Comparison of ENCODE assay signal across 17 cellular contexts in genomic region chr19:10800488-10800887, GRCh38. TPM values are rescaled to one million over a fixed set of nuclear protein-coding genes. Genes with fewer than 3 reads are reported as not detected.
DNase-seq lines count a peak whose midpoint lies in the region; ATAC-seq and TF ChIP-seq lines count a peak whose summit lies in the region.
"Had no signal": no experiment of that assay in that cellular context is flagged by ENCODE, and none has a peak within 500 bp of the region (broad histone marks: within the 10 kb centered on the region; RNA-seq: fewer than 3 reads in every experiment).

No MANE protein-coding gene starts in this region.

- no peaks in the 10 kb centered on the region for H3K27me3 Mint-ChIP-seq in activated naive CD4-positive, alpha-beta T cell treated with anti-CD3 and anti-CD28 coated beads, Interleukin-2, amount 10 ng/mL, durations not matched to agents 7 days and 5 days
- H3K27me3 Mint-ChIP-seq in naive thymus-derived CD4-positive, alpha-beta T cell, result no peaks in the 10 kb centered on the region
- H3K27me3 Mint-ChIP-seq: stimulated activated naive B cell treated with anti-CD40 and anti-IgM and Interleukin-4, amounts not matched to agents 10 μg/mL and 1 μg/mL and 100 μg/mL, for 72 hours had no signal

- H3K4me1 Mint-ChIP-seq in activated naive CD4-positive, alpha-beta T cell treated with anti-CD3 and anti-CD28 coated beads, Interleukin-2, amount 10 ng/mL, durations not matched to agents 7 days and 5 days, result peaks cover 32% of the 10 kb centered on the region
- H3K4me1 Mint-ChIP-seq in naive thymus-derived CD4-positive, alpha-beta T cell, result peaks cover 12 to 39% (median 16%) of the 10 kb centered on the region in 7 donors

- H3K27ac ChIP-seq in dorsolateral prefrontal cortex, result peak overlapping the region in 48 of 59 donors; percentile 8 to 79 (median 52)
- no peak overlapping the region for H3K27ac ChIP-seq in naive thymus-derived CD4-positive, alpha-beta T cell (ENCODE audit: low read depth, low read length)
- H3K27ac ChIP-seq in testis, result no peak overlapping the region
- H3K27ac ChIP-seq: gastrocnemius medialis, uterus had no signal

- H3K27ac Mint-ChIP-seq in activated naive CD4-positive, alpha-beta T cell treated with anti-CD3 and anti-CD28 coated beads, Interleukin-2, amount 50 U/mL, for 72 hours, result peak overlapping the region; percentile 93 to 94
- H3K27ac Mint-ChIP-seq in activated naive CD4-positive, alpha-beta T cell treated with anti-CD3 and anti-CD28 coated beads, Interleukin-2, amount 10 ng/mL, durations not matched to agents 7 days and 5 days, result no peak overlapping the region
- peak overlapping the region in 5 of 9 donors; percentile 6 to 93 (median 68) for H3K27ac Mint-ChIP-seq in naive thymus-derived CD4-positive, alpha-beta T cell

- H3K9me3 ChIP-seq in naive thymus-derived CD4-positive, alpha-beta T cell (ENCODE audit: control insufficient read depth in 2 of 3, low read length in 3 of 3), result no peaks in the 10 kb centered on the region
- no peaks in the 10 kb centered on the region for H3K9me3 ChIP-seq in testis
- H3K9me3 ChIP-seq: gastrocnemius medialis, MG63, SK-N-SH, uterus had no signal

- no peak for ATAC-seq in activated naive CD4-positive, alpha-beta T cell treated with anti-CD3 and anti-CD28 coated beads, Interleukin-2, amount 50 U/mL, for 72 hours
- ATAC-seq in naive thymus-derived CD4-positive, alpha-beta T cell, result no peak
- ATAC-seq: gastrocnemius medialis; stimulated activated naive B cell treated with anti-CD40 and anti-IgM and Interleukin-4, amounts not matched to agents 10 μg/mL and 1 μg/mL and 100 μg/mL, for 72 hours had no signal

- WGBS in testis, 2 donors, result 43 to 47% methylated on average over 6 to 9 of the region's 9 CpGs
- WGBS in lower leg skin, 2 donors, result 78 to 85% methylated on average over 9 of the region's 9 CpGs

- intact Hi-C loops in dorsolateral prefrontal cortex (cut with DNase I) (no loop called here), testis (cut with DNase I; ENCODE audit: low total_unique reads) (no loop called here), lower leg skin (cut with DNase I; ENCODE audit: low total_unique reads) (no loop called here)
- intact Hi-C loops in naive thymus-derived CD4-positive, alpha-beta T cell (cut with micrococcal nuclease), result no loop called here

- CTCF ChIA-PET in activated naive CD4-positive, alpha-beta T cell treated with anti-CD3 and anti-CD28 coated beads, Interleukin-2, amount 10 ng/mL, durations not matched to agents 7 days and 5 days (lab: Charles Lee), result no interaction called here
- CTCF ChIA-PET in naive thymus-derived CD4-positive, alpha-beta T cell (lab: Charles Lee), result interaction anchor here (1.6 kb wide), 1 partner anchor 83 kb away, joined by 4 read pairs; the partner anchor contains the start of gene DNM2

- TF ChIP-seq CTCF in dorsolateral prefrontal cortex (IDR thresholded peaks at IDR 0.05 in 54 of 56, conservative IDR thresholded peaks at IDR 0.05 in 2 of 56; ENCODE audit: low read depth in 1 of 56, partially characterized antibody in 56 of 56) (no peak), testis (IDR thresholded peaks at IDR 0.05) (no peak), lower leg skin (IDR thresholded peaks at IDR 0.05) (no peak)

- no peak overlapping the region for H3K4me3 Mint-ChIP-seq in activated naive CD4-positive, alpha-beta T cell treated with anti-CD3 and anti-CD28 coated beads, Interleukin-2, amount 10 ng/mL, durations not matched to agents 7 days and 5 days
- no peak overlapping the region for H3K4me3 Mint-ChIP-seq in naive thymus-derived CD4-positive, alpha-beta T cell
- H3K4me3 Mint-ChIP-seq: stimulated activated naive B cell treated with anti-CD40 and anti-IgM and Interleukin-4, amounts not matched to agents 10 μg/mL and 1 μg/mL and 100 μg/mL, for 72 hours had no signal

- no peaks in the 10 kb centered on the region for H3K27me3 ChIP-seq in dorsolateral prefrontal cortex
- H3K27me3 ChIP-seq in naive thymus-derived CD4-positive, alpha-beta T cell (ENCODE audit: control insufficient read depth in 2 of 2, insufficient read depth in 2 of 2, low read length in 2 of 2), result no peaks in the 10 kb centered on the region
- H3K27me3 ChIP-seq in testis, result no peaks in the 10 kb centered on the region
- H3K27me3 ChIP-seq: gastrocnemius medialis, MG63, uterus had no signal

- peaks cover 0 to 97% (median 32%) of the 10 kb centered on the region in 3 experiments for H3K36me3 ChIP-seq in naive thymus-derived CD4-positive, alpha-beta T cell (ENCODE audit: control insufficient read depth in 2 of 3, insufficient read depth in 3 of 3, low read length in 3 of 3)
- no peaks in the 10 kb centered on the region for H3K36me3 ChIP-seq in testis (ENCODE audit: low read depth, missing control alignments)
- H3K36me3 ChIP-seq: uterus had no signal

- H3K36me3 Mint-ChIP-seq in activated naive CD4-positive, alpha-beta T cell treated with anti-CD3 and anti-CD28 coated beads, Interleukin-2, amount 50 U/mL, for 72 hours, result peaks cover 0 to 14% of the 10 kb centered on the region in 2 donors
- H3K36me3 Mint-ChIP-seq in activated naive CD4-positive, alpha-beta T cell treated with anti-CD3 and anti-CD28 coated beads, Interleukin-2, amount 10 ng/mL, durations not matched to agents 7 days and 5 days, result peaks cover 47% of the 10 kb centered on the region
- H3K36me3 Mint-ChIP-seq in naive thymus-derived CD4-positive, alpha-beta T cell, result peaks cover 8 to 31% (median 13%) of the 10 kb centered on the region in 5 donors

- POLR2A ChIA-PET in naive thymus-derived CD4-positive, alpha-beta T cell (lab: Charles Lee), result no interaction called here

- peaks cover 25 to 39% of the 10 kb centered on the region in 2 donors for H3K4me1 ChIP-seq in naive thymus-derived CD4-positive, alpha-beta T cell (ENCODE audit: control insufficient read depth in 2 of 2, insufficient read depth in 2 of 2, low read length in 2 of 2)
- peaks cover 20% of the 10 kb centered on the region for H3K4me1 ChIP-seq in testis
- H3K4me1 ChIP-seq: gastrocnemius medialis, uterus had no signal

- H3K4me3 ChIP-seq in dorsolateral prefrontal cortex (no peak overlapping the region), testis (no peak overlapping the region), lower leg skin (ENCODE audit: low read depth, poor library complexity, severe bottlenecking) (no peak overlapping the region)
- no peak overlapping the region for H3K4me3 ChIP-seq in naive thymus-derived CD4-positive, alpha-beta T cell (ENCODE audit: low read length)
- H3K4me3 ChIP-seq: gastrocnemius medialis, MG63, smooth muscle cell, uterus had no signal

- H3K9me3 Mint-ChIP-seq in activated naive CD4-positive, alpha-beta T cell treated with anti-CD3 and anti-CD28 coated beads, Interleukin-2, amount 50 U/mL, for 72 hours, result no peaks in the 10 kb centered on the region
- no peaks in the 10 kb centered on the region for H3K9me3 Mint-ChIP-seq in activated naive CD4-positive, alpha-beta T cell treated with anti-CD3 and anti-CD28 coated beads, Interleukin-2, amount 10 ng/mL, durations not matched to agents 7 days and 5 days
- no peaks in the 10 kb centered on the region for H3K9me3 Mint-ChIP-seq in naive thymus-derived CD4-positive, alpha-beta T cell
- H3K9me3 Mint-ChIP-seq: stimulated activated naive B cell treated with anti-CD40 and anti-IgM and Interleukin-4, amounts not matched to agents 10 μg/mL and 1 μg/mL and 100 μg/mL, for 72 hours had no signal

- TF ChIP-seq POLR2A in testis (IDR thresholded peaks at IDR 0.05) (no peak), lower leg skin (IDR thresholded peaks at IDR 0.05) (no peak)

- no peak for DNase-seq in activated naive CD4-positive, alpha-beta T cell treated with anti-CD3 and anti-CD28 coated beads, Interleukin-2, amount 50 U/mL, for 72 hours (ENCODE audit: low spot score in 2 of 2)
- DNase-seq in activated naive CD4-positive, alpha-beta T cell treated with anti-CD3 and anti-CD28 coated beads, Interleukin-2, amount 10 ng/mL, durations not matched to agents 7 days and 5 days, result no peak
- DNase-seq in dorsolateral prefrontal cortex, result peak in 9 of 10 donors; percentile 28 to 80 (median 56)
- DNase-seq in naive thymus-derived CD4-positive, alpha-beta T cell, result no peak
- DNase-seq in testis, result peak; percentile 74
- DNase-seq in Kasumi-1 (lab: John Stamatoyannopoulos, UW), result no peak
- DNase-seq in lower leg skin (ENCODE audit: low spot score in 2 of 2), result no peak
- DNase-seq in NCI-H2029 treated with DMSO at 0.1 percent for 48 hours (lab: John Stamatoyannopoulos, UW), result no peak
- DNase-seq: activated naive CD4-positive, alpha-beta T cell treated with anti-CD3 and anti-CD28 coated beads, Interleukin-2, amount 50 U/mL, for 16 hours; gastrocnemius medialis; GOT3; MG63; NCI-H187 treated with DMSO at 0.1 percent for 48 hours; SK-N-SH; stimulated activated naive B cell treated with anti-CD40 and anti-IgM and Interleukin-4, amounts not matched to agents 10 μg/mL and 1 μg/mL and 100 μg/mL, for 72 hours had no signal

RNA-seq across cellular contexts. Expression of gene TMED1, which starts 35.5 kb away (rescaled TPM):
- total RNA-seq in activated naive CD4-positive, alpha-beta T cell treated with anti-CD3 and anti-CD28 coated beads, Interleukin-2, amount 50 U/mL, for 72 hours, result 10 to 100 TPM in 1 of 2 donors, 1 to 10 TPM in 1; 9.7 to 15.0 TPM
- total RNA-seq in dorsolateral prefrontal cortex (10 to 100 TPM in 109 of 120 experiments, 1 to 10 TPM in 11; 7.7 to 25.1 (median 13.0) TPM), testis (10 to 100 TPM; 34.0 to 59.3 TPM), lower leg skin (10 to 100 TPM; 14.4 to 34.9 (median 26.5) TPM)
- total RNA-seq in naive thymus-derived CD4-positive, alpha-beta T cell, result 10 to 100 TPM in 2 of 5 experiments, 1 to 10 TPM in 3; 7.6 to 12.8 (median 9.9) TPM
- polyA plus RNA-seq in naive thymus-derived CD4-positive, alpha-beta T cell, result 10 to 100 TPM; 19.0 to 21.7 TPM
- 30.2 TPM for polyA plus RNA-seq in testis (ENCODE audit: insufficient read depth, low read depth, low replicate concordance)

RNA-seq across cellular contexts. Expression of gene C19orf38, which starts 47.7 kb away (rescaled TPM):
- 1 to 10 TPM; 3.5 to 6.4 TPM for total RNA-seq in activated naive CD4-positive, alpha-beta T cell treated with anti-CD3 and anti-CD28 coated beads, Interleukin-2, amount 50 U/mL, for 72 hours
- total RNA-seq in dorsolateral prefrontal cortex (1 to 10 TPM in 95 of 120 experiments, under 1 TPM in 20, not detected in 5; 0.36 to 6.0 (median 1.8) TPM), testis (10 to 100 TPM; 17.4 to 21.0 TPM), lower leg skin (under 1 TPM in 2 of 4 donors, not detected in 2; 0.42 to 0.91 TPM)
- total RNA-seq in naive thymus-derived CD4-positive, alpha-beta T cell, result 10 to 100 TPM in 1 of 5 experiments, 1 to 10 TPM in 4; 2.5 to 50.5 (median 3.5) TPM
- polyA plus RNA-seq in naive thymus-derived CD4-positive, alpha-beta T cell, result 1 to 10 TPM; 1.4 to 2.8 TPM
- 19.3 TPM for polyA plus RNA-seq in testis (ENCODE audit: insufficient read depth, low read depth, low replicate concordance)

Comparison
In these comparisons a context has a peak if more than half of its experiments do, and no peak if none do; other contexts are left out.
1. DNase-seq: peak in dorsolateral prefrontal cortex (9 of 10) and testis (single experiment); none in activated naive CD4-positive, alpha-beta T cell treated with anti-CD3 and anti-CD28 coated beads, Interleukin-2, amount 50 U/mL, for 72 hours (0 of 2), activated naive CD4-positive, alpha-beta T cell treated with anti-CD3 and anti-CD28 coated beads, Interleukin-2, amount 10 ng/mL, durations not matched to agents 7 days and 5 days (single experiment), naive thymus-derived CD4-positive, alpha-beta T cell (0 of 9), Kasumi-1 (0 of 2), lower leg skin (0 of 2) and NCI-H2029 treated with DMSO at 0.1 percent for 48 hours (single experiment).
2. H3K27ac ChIP-seq: peak in dorsolateral prefrontal cortex (48 of 59); none in naive thymus-derived CD4-positive, alpha-beta T cell (single experiment) and testis (0 of 2).